In genomic region chr10:119257894-119258293, GRCh38 we compare ENCODE assay signal across 11 cellular contexts.
"Had no signal": no experiment of that assay in that cellular context is flagged by ENCODE, and none has a peak within 500 bp of the region (broad histone marks: within the 10 kb centered on the region; RNA-seq: fewer than 3 reads in every experiment).

No MANE protein-coding gene starts in this region.

- H3K9me3 ChIP-seq: sigmoid colon, thoracic aorta had no signal

- H3K27ac ChIP-seq: thoracic aorta, VCaP had no signal

- ATAC-seq: activated T-cell treated with anti-CD3 and anti-CD28 coated beads, Interleukin-2, amount 50 U/mL, for 4 hours; left ventricle myocardium superior; stimulated activated naive CD8-positive, alpha-beta T cell treated with anti-CD3 and anti-CD28 coated beads, Interleukin-15, amount 100 ng/mL, for 72 hours had no signal

- H3K4me3 ChIP-seq: sigmoid colon, thoracic aorta had no signal

- H3K27ac Mint-ChIP-seq: activated CD4-positive, alpha-beta memory T cell treated with anti-CD3 and anti-CD28 coated beads for 36 hours; endodermal cell; stimulated activated naive CD8-positive, alpha-beta T cell treated with anti-CD3 and anti-CD28 coated beads, Interleukin-15, amount 100 ng/mL, for 72 hours had no signal

- DNase-seq: activated CD4-positive, alpha-beta memory T cell treated with anti-CD3 and anti-CD28 coated beads for 36 hours; activated T-cell treated with anti-CD3 and anti-CD28 coated beads, Interleukin-2, amount 50 U/mL, for 4 hours; dermis blood vessel endothelial cell; endodermal cell; left ventricle myocardium superior; sigmoid colon; stimulated activated CD4-positive, alpha-beta T cell treated with anti-CD3 and anti-CD28 coated beads, Interleukin-12 subunit alpha, Interleukin-12 subunit beta, amount 100 ng/mL, for 4 hours; stimulated activated CD4-positive, alpha-beta T cell treated with anti-CD3 and anti-CD28 coated beads, Interleukin-2, amount 100 ng/mL, for 48 hours; stimulated activated naive CD8-positive, alpha-beta T cell treated with anti-CD3 and anti-CD28 coated beads, Interleukin-15, amount 100 ng/mL, for 72 hours had no signal

- H3K36me3 ChIP-seq: sigmoid colon, thoracic aorta had no signal

- H3K27me3 ChIP-seq: sigmoid colon had no signal

- H3K36me3 Mint-ChIP-seq: activated CD4-positive, alpha-beta memory T cell treated with anti-CD3 and anti-CD28 coated beads for 36 hours had no signal

- H3K9me3 Mint-ChIP-seq: activated CD4-positive, alpha-beta memory T cell treated with anti-CD3 and anti-CD28 coated beads for 36 hours had no signal

- H3K27me3 Mint-ChIP-seq: activated CD4-positive, alpha-beta memory T cell treated with anti-CD3 and anti-CD28 coated beads for 36 hours; stimulated activated naive CD8-positive, alpha-beta T cell treated with anti-CD3 and anti-CD28 coated beads, Interleukin-15, amount 100 ng/mL, for 72 hours had no signal

- H3K4me3 Mint-ChIP-seq: activated CD4-positive, alpha-beta memory T cell treated with anti-CD3 and anti-CD28 coated beads for 36 hours; activated T-cell treated with anti-CD3 and anti-CD28 coated beads, Interleukin-2, amount 50 U/mL, for 4 hours; endodermal cell; stimulated activated naive CD8-positive, alpha-beta T cell treated with anti-CD3 and anti-CD28 coated beads, Interleukin-15, amount 100 ng/mL, for 72 hours had no signal
